22 cellular contexts compared by ENCODE assay signal in the genomic region with DNA sequence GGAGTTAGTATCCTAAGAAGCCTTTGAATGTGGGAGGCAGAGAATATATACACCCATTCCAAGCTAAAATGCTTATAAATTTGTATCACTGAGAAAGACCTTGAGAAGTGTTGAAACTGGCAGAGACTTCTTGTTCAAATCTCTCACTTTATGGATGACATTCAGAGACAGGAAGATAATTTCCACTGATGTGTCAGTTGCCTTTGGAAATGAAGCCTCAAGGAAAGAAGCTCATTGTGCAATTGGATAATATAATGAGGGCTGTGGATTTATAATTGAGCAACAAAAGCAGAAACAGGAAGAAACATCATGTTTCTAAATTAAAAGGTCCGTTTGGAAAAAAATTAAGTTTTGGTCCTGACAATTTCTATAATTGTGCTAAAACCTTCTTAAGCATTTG.
DNase-seq lines count a peak whose midpoint lies in the region; TF ChIP-seq lines count a peak whose summit lies in the region.
"Had no signal": no experiment of that assay in that cellular context is flagged by ENCODE, and none has a peak within 500 bp of the region (broad histone marks: within the 10 kb centered on the region; RNA-seq: fewer than 3 reads in every experiment).

No MANE protein-coding gene starts in this region.

- H3K27me3 Mint-ChIP-seq in nephron progenitor cell (ENCODE audit: low read depth, poor library complexity), result no peaks in the 10 kb centered on the region
- no peaks in the 10 kb centered on the region for H3K27me3 Mint-ChIP-seq in activated CD4-positive, alpha-beta memory T cell treated with anti-CD3 and anti-CD28 coated beads for 36 hours
- H3K27me3 Mint-ChIP-seq: CD8-positive, alpha-beta memory T cell; T-cell had no signal

- no peak overlapping the region for H4K91ac ChIP-seq in neuronal stem cell (ENCODE audit: low read depth, low read length, poor library complexity)

- DNase-seq in BJ (ENCODE audit: low read depth) (peak; percentile 19), NOMO-1 (lab: John Stamatoyannopoulos, UW; ENCODE audit: unreplicated experiment in 2 of 2) (peak; percentile 3 to 67), fibroblast of gingiva (ENCODE audit: low read depth) (peak; percentile 56), neuronal stem cell (ENCODE audit: low spot score) (no peak), nephron progenitor cell (no peak), SK-N-DZ (ENCODE audit: low spot score) (no peak), HCEC 1CT (no peak)
- no peak for DNase-seq in activated CD4-positive, alpha-beta memory T cell treated with anti-CD3 and anti-CD28 coated beads for 36 hours
- DNase-seq: activated CD4-positive, alpha-beta T cell treated with anti-CD3 and anti-CD28 coated beads, Interleukin-2, amount 50 U/mL, for 4 hours; activated T-cell treated with anti-CD3 and anti-CD28 coated beads for 4 hours; CD8-positive, alpha-beta memory T cell; cerebellar nuclear complex; effector memory CD4-positive, alpha-beta T cell; midbrain; NCI-H1930; SHP77; stimulated activated CD4-positive, alpha-beta T cell treated with anti-CD3 and anti-CD28 coated beads, Interleukin-12 subunit alpha, Interleukin-12 subunit beta, amount 100 ng/mL, for 4 hours; T-cell; uterus; WERI-Rb-1 had no signal

- no peak overlapping the region for H2AK5ac ChIP-seq in neuronal stem cell (ENCODE audit: low read depth, low read length)

- CTCF ChIA-PET in BJ (lab: Yijun Ruan, JAX), result interaction anchor here (0.9 to 1.3 kb wide), 3 partner anchors 11 to 28 kb away, joined by 3 to 5 read pairs (median 4); no protein-coding TSS in a partner anchor
- CTCF ChIA-PET in activated CD4-positive, alpha-beta memory T cell treated with anti-CD3 and anti-CD28 coated beads for 36 hours (lab: Charles Lee), result no interaction called here

- no peaks in the 10 kb centered on the region for H3K27me3 ChIP-seq in BJ (ENCODE audit: control insufficient read depth, insufficient read depth, low read length)
- H3K27me3 ChIP-seq in neuronal stem cell (ENCODE audit: control insufficient read depth in 3 of 3, insufficient read depth in 3 of 3, low read depth in 1 of 3, low read length in 3 of 3), result no peaks in the 10 kb centered on the region
- H3K27me3 ChIP-seq: ascending aorta, uterus had no signal

- no peak overlapping the region for H2BK120ac ChIP-seq in neuronal stem cell (ENCODE audit: low read depth, low read length)

- no peak overlapping the region for H2BK12ac ChIP-seq in neuronal stem cell (ENCODE audit: low read length)

- H2BK15ac ChIP-seq in neuronal stem cell (ENCODE audit: low read length), result no peak overlapping the region

- WGBS in neuronal stem cell (ENCODE audit: extremely low coverage in 2 of 2, insufficient read length in 2 of 2, insufficient replicate concordance in 1 of 2), 2 donors, result no CpG with 5 or more reads among the region's 1 CpG

- H3K27ac Mint-ChIP-seq in nephron progenitor cell, result no peak overlapping the region
- no peak overlapping the region for H3K27ac Mint-ChIP-seq in activated CD4-positive, alpha-beta memory T cell treated with anti-CD3 and anti-CD28 coated beads for 36 hours
- H3K27ac Mint-ChIP-seq: CD8-positive, alpha-beta memory T cell; T-cell had no signal

- no peaks in the 10 kb centered on the region for H3K36me3 ChIP-seq in BJ (ENCODE audit: control insufficient read depth, insufficient read depth, low read length)
- no peaks in the 10 kb centered on the region for H3K36me3 ChIP-seq in neuronal stem cell (replicated peaks in 1 of 2; ENCODE audit: control insufficient read depth in 2 of 2, insufficient read depth in 2 of 2, low read length in 2 of 2)
- H3K36me3 ChIP-seq: ascending aorta, prostate gland, uterus, WERI-Rb-1 had no signal

- H3K27ac ChIP-seq in neuronal stem cell (replicated peaks; ENCODE audit: low read length), result no peak overlapping the region
- H3K27ac ChIP-seq: ascending aorta, prostate gland, WERI-Rb-1 had no signal

- H3K36me3 Mint-ChIP-seq in nephron progenitor cell (ENCODE audit: low read depth), result no peaks in the 10 kb centered on the region
- no peaks in the 10 kb centered on the region for H3K36me3 Mint-ChIP-seq in activated CD4-positive, alpha-beta memory T cell treated with anti-CD3 and anti-CD28 coated beads for 36 hours
- H3K36me3 Mint-ChIP-seq: CD8-positive, alpha-beta memory T cell; T-cell had no signal

- TF ChIP-seq CTCF in BJ (IDR thresholded peaks at IDR 0.05; ENCODE audit: insufficient read depth, low read depth, low read length), result no peak
- no peak for TF ChIP-seq CTCF in nephron progenitor cell (IDR thresholded peaks at IDR 0.05)

- H2AFZ ChIP-seq in neuronal stem cell (ENCODE audit: low read length), result peak overlapping the region; percentile 48

- no peak overlapping the region for H4K8ac ChIP-seq in neuronal stem cell (ENCODE audit: low read depth, low read length)

- H3K23ac ChIP-seq in neuronal stem cell (ENCODE audit: low read depth, low read length, poor library complexity), result no peak overlapping the region

- no peaks in the 10 kb centered on the region for H3K9me3 Mint-ChIP-seq in nephron progenitor cell
- no peaks in the 10 kb centered on the region for H3K9me3 Mint-ChIP-seq in activated CD4-positive, alpha-beta memory T cell treated with anti-CD3 and anti-CD28 coated beads for 36 hours

- POLR2A ChIA-PET in BJ (lab: Charles Lee), result interaction anchor here (0.7 kb wide), 1 partner anchor 379 kb away, joined by 4 read pairs; no protein-coding TSS in a partner anchor
- POLR2A ChIA-PET in activated CD4-positive, alpha-beta memory T cell treated with anti-CD3 and anti-CD28 coated beads for 36 hours (lab: Charles Lee), result no interaction called here

- H3K4me1 ChIP-seq in neuronal stem cell (ENCODE audit: control insufficient read depth in 2 of 2, insufficient read depth in 1 of 2, low read depth in 1 of 2, low read length in 2 of 2), result peaks cover 0 to 3% of the 10 kb centered on the region in 2 donors
- H3K4me1 ChIP-seq: uterus had no signal

- H3K4me3 ChIP-seq in BJ (ENCODE audit: low read depth, low read length) (no peak overlapping the region), neuronal stem cell (ENCODE audit: low read length in 2 of 2) (no peak overlapping the region)
- H3K4me3 ChIP-seq: ascending aorta, prostate gland, uterus had no signal

- no peak overlapping the region for H3K18ac ChIP-seq in neuronal stem cell (ENCODE audit: low read length)

- no peaks in the 10 kb centered on the region for H3K79me1 ChIP-seq in neuronal stem cell (ENCODE audit: low read depth, low read length)

- H3K4ac ChIP-seq in neuronal stem cell (ENCODE audit: low read length), result no peak overlapping the region

- H3K4me1 Mint-ChIP-seq in nephron progenitor cell, result peaks cover 10% of the 10 kb centered on the region
- H3K4me1 Mint-ChIP-seq in activated CD4-positive, alpha-beta memory T cell treated with anti-CD3 and anti-CD28 coated beads for 36 hours (ENCODE audit: low read depth), result no peaks in the 10 kb centered on the region
- H3K4me1 Mint-ChIP-seq: CD8-positive, alpha-beta memory T cell; T-cell had no signal

- H3K4me3 Mint-ChIP-seq in nephron progenitor cell, result no peak overlapping the region
- no peak overlapping the region for H3K4me3 Mint-ChIP-seq in activated CD4-positive, alpha-beta memory T cell treated with anti-CD3 and anti-CD28 coated beads for 36 hours
- H3K4me3 Mint-ChIP-seq: CD8-positive, alpha-beta memory T cell; T-cell had no signal

- no peak overlapping the region for H3K14ac ChIP-seq in neuronal stem cell (ENCODE audit: low read length)

- no peak overlapping the region for H2BK5ac ChIP-seq in neuronal stem cell (ENCODE audit: low read length)

- H3K9me3 ChIP-seq in neuronal stem cell (replicated peaks in 1 of 2; ENCODE audit: control insufficient read depth in 2 of 2, insufficient read depth in 1 of 2, low read depth in 1 of 2, low read length in 2 of 2), result peaks cover 0 to 2% of the 10 kb centered on the region in 2 donors
- H3K9me3 ChIP-seq: ascending aorta, prostate gland, uterus had no signal

- intact Hi-C loops in activated CD4-positive, alpha-beta memory T cell treated with anti-CD3 and anti-CD28 coated beads for 36 hours (cut with micrococcal nuclease), result no loop called here

- no peak overlapping the region for H3K9ac ChIP-seq in neuronal stem cell (ENCODE audit: low read depth, low read length, poor library complexity)

- no peak overlapping the region for H3K4me2 ChIP-seq in neuronal stem cell (ENCODE audit: insufficient read depth, low read length, poor library complexity, severe bottlenecking)

Comparison
In these comparisons a context has a peak if more than half of its experiments do, and no peak if none do; other contexts are left out.
1. DNase-seq: peak in BJ (single experiment), NOMO-1 (2 of 2) and fibroblast of gingiva (single experiment); none in neuronal stem cell (single experiment), nephron progenitor cell (single experiment), SK-N-DZ (single experiment), HCEC 1CT (single experiment) and activated CD4-positive, alpha-beta memory T cell treated with anti-CD3 and anti-CD28 coated beads for 36 hours (single experiment).